Comparison of ENCODE assay signal across 6 cellular contexts in genomic region chr19:55117063-55117635, GRCh38. TPM values are rescaled to one million over a fixed set of nuclear protein-coding genes. Genes with fewer than 3 reads are reported as not detected.
DNase-seq lines count a peak whose midpoint lies in the region; ATAC-seq, FAIRE-seq and TF ChIP-seq lines count a peak whose summit lies in the region.

No MANE protein-coding gene starts in this region.

- no peak for FAIRE-seq in D721Med (lab: Jason Lieb, UNC)

- ATAC-seq in GM21723 (IDR thresholded peaks at IDR 0.05; ENCODE audit: unreplicated experiment) (peak; percentile 10), gastroesophageal sphincter (peak; percentile 0)

- H3K27me3 ChIP-seq in NT2/D1 (ENCODE audit: insufficient read depth, insufficient read length) (no peaks in the 10 kb centered on the region), gastroesophageal sphincter (no peaks in the 10 kb centered on the region)

- TF ChIP-seq EP300 in gastroesophageal sphincter (IDR thresholded peaks at IDR 0.05) = no peak

- DNase-seq in NT2/D1 (ENCODE audit: low read depth, low spot score) (no peak), substantia nigra (lab: John Stamatoyannopoulos, UW) (peak in 10 of 49 donors; percentile 8 to 61 (median 26)), D721Med (ENCODE audit: insufficient read length, low spot score) (no peak), Ammon's horn (ENCODE audit: low spot score) (no peak)

- H3K4me1 ChIP-seq in NT2/D1 (ENCODE audit: insufficient read depth, insufficient read length) (peaks cover 12% of the 10 kb centered on the region), gastroesophageal sphincter (peaks cover 0 to 53% (median 40%) of the 10 kb centered on the region in 3 donors)

- TF ChIP-seq CTCF in gastroesophageal sphincter (IDR thresholded peaks at IDR 0.05) = no peak
- no peak for TF ChIP-seq CTCF in D721Med (IDR thresholded peaks at IDR 0.05; ENCODE audit: insufficient read depth, missing control alignments)

- H3K9me3 ChIP-seq in NT2/D1 (ENCODE audit: insufficient read depth, low read length) = no peaks in the 10 kb centered on the region
- H3K9me3 ChIP-seq in gastroesophageal sphincter = no peaks in the 10 kb centered on the region

- H3K27ac ChIP-seq in gastroesophageal sphincter = peak overlapping the region; percentile 90 to 98 (median 97)
- peak overlapping the region; percentile 59 for H3K27ac ChIP-seq in substantia nigra (ENCODE audit: low read depth, low read length, poor library complexity, severe bottlenecking)

- H3K36me3 ChIP-seq in NT2/D1 (ENCODE audit: insufficient read depth, insufficient read length, low read length) = peaks cover 11% of the 10 kb centered on the region
- H3K36me3 ChIP-seq in gastroesophageal sphincter = peaks cover 0 to 6% of the 10 kb centered on the region in 2 donors

- peak overlapping the region; percentile 89 for H3K9ac ChIP-seq in NT2/D1 (ENCODE audit: insufficient read length, low read depth)

- TF ChIP-seq POLR2A in gastroesophageal sphincter (IDR thresholded peaks at IDR 0.05) = peak; percentile 35 to 79

- H3K4me3 ChIP-seq in NT2/D1 (ENCODE audit: insufficient read length, low read depth) (peak overlapping the region; percentile 89), gastroesophageal sphincter (peak overlapping the region; percentile 64 to 79)

- 0 to 1% methylated on average over 3 to 12 of the region's 88 CpGs for WGBS in gastroesophageal sphincter (ENCODE audit: low coverage in 1 of 2), 2 donors

RNA-seq across cellular contexts. Expression of gene PPP1R12C, which starts 0.3 kb away (rescaled TPM):
- 100 to 1,000 TPM; 268 to 479 (median 276) TPM for total RNA-seq in gastroesophageal sphincter

RNA-seq across cellular contexts. Expression of gene TNNT1, which starts 31.9 kb away (rescaled TPM):
- 1 to 10 TPM in 1 of 4 donors, not detected in 3; 4.4 TPM for total RNA-seq in gastroesophageal sphincter

RNA-seq across cellular contexts. Expression of gene TNNI3, which starts 40.4 kb away (rescaled TPM):
- total RNA-seq in gastroesophageal sphincter = not detected

RNA-seq across cellular contexts. Expression of gene EPS8L1, which starts 41.5 kb away (rescaled TPM):
- total RNA-seq in gastroesophageal sphincter = 10 to 100 TPM in 1 of 4 donors, 1 to 10 TPM in 3; 2.2 to 10.5 (median 2.5) TPM

RNA-seq across cellular contexts. Expression of gene DNAAF3, which starts 49.3 kb away (rescaled TPM):
- total RNA-seq in gastroesophageal sphincter = under 1 TPM in 2 of 4 donors, not detected in 2; 0.42 to 0.52 TPM
